In the genomic region with DNA sequence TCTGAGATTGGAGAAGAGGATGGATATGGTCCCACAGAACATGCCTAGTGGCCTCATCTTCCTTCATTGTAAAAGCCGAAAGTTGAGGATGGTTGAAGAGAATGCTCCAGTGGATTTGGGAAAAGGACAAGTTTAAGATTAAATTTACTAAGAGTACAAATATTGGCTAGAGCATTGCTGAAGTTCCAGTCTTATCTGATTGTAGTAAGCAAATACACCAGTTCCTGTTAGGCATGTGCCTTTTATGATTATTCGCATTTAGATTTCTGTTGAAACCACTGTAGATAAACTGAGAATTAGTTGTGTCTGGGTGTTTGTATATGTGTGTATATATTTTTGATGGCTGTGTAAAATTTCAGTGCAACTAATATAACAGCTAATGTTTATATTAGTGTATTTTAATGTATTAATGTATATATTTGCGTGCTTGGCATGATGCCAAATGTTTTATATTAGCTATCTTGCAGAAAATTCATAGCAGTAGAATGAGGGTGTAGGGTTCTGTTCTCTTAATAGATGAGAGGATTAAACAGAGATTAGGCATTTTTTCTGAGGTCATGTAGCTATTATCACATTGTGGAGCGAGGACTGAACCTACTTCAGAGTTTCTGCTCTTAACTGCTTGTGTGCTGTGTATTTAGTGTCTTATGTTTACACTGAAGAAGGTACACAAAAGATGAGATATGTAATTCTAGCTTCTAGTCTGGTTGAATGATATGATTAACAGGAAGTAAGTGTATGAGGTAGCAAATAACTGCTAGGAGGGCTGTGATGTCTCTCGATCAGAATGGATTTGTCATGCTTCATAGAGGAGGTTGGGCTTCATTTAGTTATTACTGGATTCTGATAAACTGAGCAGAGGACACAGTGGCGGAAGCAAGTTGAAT, we compare ENCODE assay signal across 9 cellular contexts. TPM values are rescaled to one million over a fixed set of nuclear protein-coding genes. Genes with fewer than 3 reads are reported as not detected.
DNase-seq lines count a peak whose midpoint lies in the region; ATAC-seq and TF ChIP-seq lines count a peak whose summit lies in the region.
"Had no signal": no experiment of that assay in that cellular context is flagged by ENCODE, and none has a peak within 500 bp of the region (broad histone marks: within the 10 kb centered on the region; RNA-seq: fewer than 3 reads in every experiment).

No MANE protein-coding gene starts in this region.

- H3K36me3 Mint-ChIP-seq in activated CD8-positive, alpha-beta T cell treated with anti-CD3 and anti-CD28 coated beads, Interleukin-2, amount 10 ng/mL, durations not matched to agents 7 days and 5 days (ENCODE audit: low read depth) = peaks cover 45% of the 10 kb centered on the region

- no peaks in the 10 kb centered on the region for H3K4me1 Mint-ChIP-seq in activated CD8-positive, alpha-beta T cell treated with anti-CD3 and anti-CD28 coated beads, Interleukin-2, amount 10 ng/mL, durations not matched to agents 7 days and 5 days (ENCODE audit: low read depth)

- DNase-seq in COLO668 (lab: John Stamatoyannopoulos, UW; ENCODE audit: unreplicated experiment) = peak; percentile 25
- DNase-seq in LNCaP clone FGC (ENCODE audit: low read depth) = peak; percentile 88
- DNase-seq in activated CD8-positive, alpha-beta T cell treated with anti-CD3 and anti-CD28 coated beads, Interleukin-2, amount 10 ng/mL, durations not matched to agents 7 days and 5 days = no peak
- peak; percentile 4 to 61 for DNase-seq in lung microvascular endothelial cell (ENCODE audit: low read depth in 2 of 2)
- DNase-seq in NCI-H524 treated with DMSO at 0.1 percent for 48 hours (lab: John Stamatoyannopoulos, UW) = no peak
- no peak for DNase-seq in Ammon's horn (ENCODE audit: low spot score)
- DNase-seq: RPMI8226 had no signal

- no peak overlapping the region for H3K4me3 Mint-ChIP-seq in activated CD8-positive, alpha-beta T cell treated with anti-CD3 and anti-CD28 coated beads, Interleukin-2, amount 10 ng/mL, durations not matched to agents 7 days and 5 days

- CTCF ChIA-PET in activated CD8-positive, alpha-beta T cell treated with anti-CD3 and anti-CD28 coated beads, Interleukin-2, amount 10 ng/mL, durations not matched to agents 7 days and 5 days (lab: Charles Lee) = interaction anchor here (0.7 kb wide), 1 partner anchor 13 kb away, joined by 3 read pairs; no protein-coding TSS in a partner anchor

- no peaks in the 10 kb centered on the region for H3K9me3 Mint-ChIP-seq in activated CD8-positive, alpha-beta T cell treated with anti-CD3 and anti-CD28 coated beads, Interleukin-2, amount 10 ng/mL, durations not matched to agents 7 days and 5 days (ENCODE audit: insufficient read depth)

- POLR2A ChIA-PET in activated CD8-positive, alpha-beta T cell treated with anti-CD3 and anti-CD28 coated beads, Interleukin-2, amount 10 ng/mL, durations not matched to agents 7 days and 5 days (lab: Charles Lee) = no interaction called here

- no peak for TF ChIP-seq CTCF in LNCaP clone FGC (IDR thresholded peaks at IDR 0.05; ENCODE audit: control insufficient read depth, extremely low read depth, insufficient read depth)

- peak overlapping the region; percentile 17 for H3K27ac Mint-ChIP-seq in activated CD8-positive, alpha-beta T cell treated with anti-CD3 and anti-CD28 coated beads, Interleukin-2, amount 10 ng/mL, durations not matched to agents 7 days and 5 days

- no peak for ATAC-seq in activated CD8-positive, alpha-beta T cell treated with anti-CD3 and anti-CD28 coated beads, Interleukin-2, amount 10 ng/mL, durations not matched to agents 7 days and 5 days
- no peak for ATAC-seq in GM19324 (IDR thresholded peaks at IDR 0.05; ENCODE audit: low FRiP score, unreplicated experiment)
- ATAC-seq in GM19452 (IDR thresholded peaks at IDR 0.05; ENCODE audit: unreplicated experiment) = no peak

- H3K27me3 Mint-ChIP-seq in activated CD8-positive, alpha-beta T cell treated with anti-CD3 and anti-CD28 coated beads, Interleukin-2, amount 10 ng/mL, durations not matched to agents 7 days and 5 days (ENCODE audit: low read depth) = no peaks in the 10 kb centered on the region

- peak overlapping the region; percentile 30 for H3K4me3 ChIP-seq in LNCaP clone FGC (ENCODE audit: low read depth, low read length)

RNA-seq across cellular contexts. Expression of a gene that starts 21.2 kb away (rescaled TPM):
- 10 to 100 TPM; 70.2 to 74.9 TPM for total RNA-seq in activated CD8-positive, alpha-beta T cell treated with anti-CD3 and anti-CD28 coated beads, Interleukin-2, amount 10 ng/mL, durations not matched to agents 7 days and 5 days
- 19.8 and 20.0 TPM in 2 replicates for total RNA-seq in lung microvascular endothelial cell

RNA-seq across cellular contexts. Expression of a gene that starts 22.6 kb away (rescaled TPM):
- total RNA-seq in activated CD8-positive, alpha-beta T cell treated with anti-CD3 and anti-CD28 coated beads, Interleukin-2, amount 10 ng/mL, durations not matched to agents 7 days and 5 days = 10 to 100 TPM; 17.2 to 20.2 TPM
- total RNA-seq in lung microvascular endothelial cell = 6.3 and 6.5 TPM in 2 replicates

RNA-seq across cellular contexts. Expression of a gene that starts 29.2 kb away (rescaled TPM):
- total RNA-seq in activated CD8-positive, alpha-beta T cell treated with anti-CD3 and anti-CD28 coated beads, Interleukin-2, amount 10 ng/mL, durations not matched to agents 7 days and 5 days = 10 to 100 TPM; 41.0 to 41.6 TPM
- total RNA-seq in lung microvascular endothelial cell = 12.6 and 17.7 TPM in 2 replicates

Comparison
In these comparisons a context has a peak if more than half of its experiments do, and no peak if none do; other contexts are left out.
1. DNase-seq: peak in COLO668 (single experiment), LNCaP clone FGC (single experiment) and lung microvascular endothelial cell (2 of 2); none in activated CD8-positive, alpha-beta T cell treated with anti-CD3 and anti-CD28 coated beads, Interleukin-2, amount 10 ng/mL, durations not matched to agents 7 days and 5 days (single experiment), NCI-H524 treated with DMSO at 0.1 percent for 48 hours (single experiment) and Ammon's horn (single experiment).